In the genomic region with DNA sequence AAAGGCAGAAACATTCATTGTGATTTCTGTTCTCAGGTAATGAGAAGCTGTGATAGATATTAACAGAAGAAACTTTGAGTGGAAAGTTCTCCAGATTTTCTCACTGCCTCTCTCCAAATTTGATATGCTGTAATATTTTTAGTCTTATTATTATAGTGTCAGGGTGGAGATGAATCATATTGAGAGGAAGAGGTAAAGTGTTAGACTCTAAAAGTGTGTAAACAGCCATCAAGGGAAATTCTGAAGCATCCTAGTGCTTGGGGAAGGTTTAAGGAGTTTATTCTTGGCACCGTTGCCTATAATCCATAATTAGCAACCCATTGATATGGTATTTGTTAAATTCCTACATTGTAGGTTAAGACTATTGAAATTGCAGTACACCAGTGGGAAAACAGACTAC, we compare ENCODE assay signal across 18 cellular contexts.
DNase-seq lines count a peak whose midpoint lies in the region; ATAC-seq and TF ChIP-seq lines count a peak whose summit lies in the region.
"Had no signal": no experiment of that assay in that cellular context is flagged by ENCODE, and none has a peak within 500 bp of the region (broad histone marks: within the 10 kb centered on the region; RNA-seq: fewer than 3 reads in every experiment).

No MANE protein-coding gene starts in this region.

- H3K4me3 Mint-ChIP-seq in activated T-cell treated with anti-CD3 and anti-CD28 coated beads, Interleukin-2, amount 50 U/mL, for 24 hours = no peak overlapping the region
- H3K4me3 Mint-ChIP-seq in activated T-helper 1 cell treated with anti-CD3 and anti-CD28 coated beads, Interleukin-12 subunit alpha, Interleukin-12 subunit beta, Interleukin-2, Interleukin-4 antibody, amounts not matched to agents 30 ng/mL and 10 ng/mL and 1 ng/mL, durations not matched to agents 14 hours and 24 hours and 36 hours = peak overlapping the region; percentile 23
- no peak overlapping the region for H3K4me3 Mint-ChIP-seq in stimulated activated effector memory CD8-positive, alpha-beta T cell treated with anti-CD3 and anti-CD28 coated beads, Interleukin-12 subunit alpha, Interleukin-12 subunit beta, amount 100 ng/mL, for 72 hours
- H3K4me3 Mint-ChIP-seq: CD8-positive, alpha-beta T cell had no signal

- no peaks in the 10 kb centered on the region for H3K36me3 Mint-ChIP-seq in activated T-cell treated with anti-CD3 and anti-CD28 coated beads, Interleukin-2, amount 50 U/mL, for 24 hours (ENCODE audit: low read depth)
- no peaks in the 10 kb centered on the region for H3K36me3 Mint-ChIP-seq in activated T-helper 1 cell treated with anti-CD3 and anti-CD28 coated beads, Interleukin-12 subunit alpha, Interleukin-12 subunit beta, Interleukin-2, Interleukin-4 antibody, amounts not matched to agents 30 ng/mL and 10 ng/mL and 1 ng/mL, durations not matched to agents 14 hours and 24 hours and 36 hours (ENCODE audit: low read depth)
- H3K36me3 Mint-ChIP-seq in stimulated activated effector memory CD8-positive, alpha-beta T cell treated with anti-CD3 and anti-CD28 coated beads, Interleukin-12 subunit alpha, Interleukin-12 subunit beta, amount 100 ng/mL, for 72 hours = no peaks in the 10 kb centered on the region
- H3K36me3 Mint-ChIP-seq: CD8-positive, alpha-beta T cell had no signal

- RAD21 ChIA-PET in HCT116 (lab: Charles Lee; ENCODE audit: low non-redundant PET in 1 of 2, low total read pairs in 2 of 2, uncharacterized antibody in 2 of 2, unreplicated experiment in 2 of 2) = interaction anchor here in 1 of 2 experiments (0.6 kb wide), 1 partner anchor 104 kb away, joined by 4 read pairs; no protein-coding TSS in a partner anchor

- BruUV-seq in HCT116 (replicated peaks; lab: Mats Ljungman, UMichigan) = no TSS peak

- H3K9me2 ChIP-seq in HCT116 (ENCODE audit: insufficient read depth) (no peaks in the 10 kb centered on the region), Karpas-422 (replicated peaks; ENCODE audit: insufficient read depth, low read length) (no peaks in the 10 kb centered on the region)

- H3K27ac ChIP-seq in HCT116 (ENCODE audit: low read depth, low read length) (no peak overlapping the region), upper lobe of left lung (no peak overlapping the region), Karpas-422 (ENCODE audit: low read length) (no peak overlapping the region)
- H3K27ac ChIP-seq: BLaER1, KMS-11 had no signal

- H3K4me1 ChIP-seq in HCT116 (ENCODE audit: control insufficient read depth in 1 of 2, insufficient read depth in 2 of 2, low read length in 2 of 2) = peaks cover 2 to 21% of the 10 kb centered on the region in 2 experiments; a peak in 3 of 4 replicates
- peaks cover 6 to 14% (median 11%) of the 10 kb centered on the region in 4 donors for H3K4me1 ChIP-seq in upper lobe of left lung
- H3K4me1 ChIP-seq in Karpas-422 (ENCODE audit: low read length) = no peaks in the 10 kb centered on the region

- TF ChIP-seq POLR2A in HCT116 (IDR thresholded peaks at IDR 0.05; ENCODE audit: borderline replicate concordance, extremely low read depth, insufficient read depth, insufficient read length) = no peak
- TF ChIP-seq POLR2A in upper lobe of left lung (IDR thresholded peaks at IDR 0.05) = no peak

- peak overlapping the region; percentile 56 for H3K27ac Mint-ChIP-seq in activated T-cell treated with anti-CD3 and anti-CD28 coated beads, Interleukin-2, amount 50 U/mL, for 24 hours
- H3K27ac Mint-ChIP-seq in activated T-helper 1 cell treated with anti-CD3 and anti-CD28 coated beads, Interleukin-12 subunit alpha, Interleukin-12 subunit beta, Interleukin-2, Interleukin-4 antibody, amounts not matched to agents 30 ng/mL and 10 ng/mL and 1 ng/mL, durations not matched to agents 14 hours and 24 hours and 36 hours = peak overlapping the region; percentile 15
- H3K27ac Mint-ChIP-seq in stimulated activated effector memory CD8-positive, alpha-beta T cell treated with anti-CD3 and anti-CD28 coated beads, Interleukin-12 subunit alpha, Interleukin-12 subunit beta, amount 100 ng/mL, for 72 hours = no peak overlapping the region
- H3K27ac Mint-ChIP-seq: CD8-positive, alpha-beta T cell had no signal

- H3K27me3 Mint-ChIP-seq in activated T-cell treated with anti-CD3 and anti-CD28 coated beads, Interleukin-2, amount 50 U/mL, for 24 hours = peaks cover 7% of the 10 kb centered on the region
- peaks cover 24% of the 10 kb centered on the region for H3K27me3 Mint-ChIP-seq in activated T-helper 1 cell treated with anti-CD3 and anti-CD28 coated beads, Interleukin-12 subunit alpha, Interleukin-12 subunit beta, Interleukin-2, Interleukin-4 antibody, amounts not matched to agents 30 ng/mL and 10 ng/mL and 1 ng/mL, durations not matched to agents 14 hours and 24 hours and 36 hours (ENCODE audit: insufficient read depth)

- H4K20me1 ChIP-seq in HCT116 (ENCODE audit: insufficient read depth) (no peaks in the 10 kb centered on the region), Karpas-422 (ENCODE audit: insufficient read depth, low read depth, low read length) (no peaks in the 10 kb centered on the region)
- H4K20me1 ChIP-seq: BLaER1 had no signal

- H3K36me3 ChIP-seq in HCT116 (ENCODE audit: control insufficient read depth in 1 of 2, insufficient read depth in 2 of 2, low read length in 2 of 2) = no peaks in the 10 kb centered on the region
- no peaks in the 10 kb centered on the region for H3K36me3 ChIP-seq in upper lobe of left lung
- no peaks in the 10 kb centered on the region for H3K36me3 ChIP-seq in Karpas-422 (ENCODE audit: insufficient read depth, low read length)
- H3K36me3 ChIP-seq: BLaER1 had no signal

- H3K4me3 ChIP-seq in HCT116 (replicated peaks in 1 of 2; ENCODE audit: low read depth in 1 of 2, low read length in 2 of 2) = no peak overlapping the region
- H3K4me3 ChIP-seq in upper lobe of left lung = no peak overlapping the region
- H3K4me3 ChIP-seq in Karpas-422 (ENCODE audit: low read length) = no peak overlapping the region
- H3K4me3 ChIP-seq: BLaER1 had no signal

- TF ChIP-seq EP300 in upper lobe of left lung (IDR thresholded peaks at IDR 0.05) = no peak

- no peaks in the 10 kb centered on the region for H3K9me3 ChIP-seq in HCT116 (ENCODE audit: control insufficient read depth in 1 of 2, insufficient read depth in 1 of 2, low read depth in 1 of 2, low read length in 2 of 2)
- H3K9me3 ChIP-seq in upper lobe of left lung = no peaks in the 10 kb centered on the region
- H3K9me3 ChIP-seq in Karpas-422 (ENCODE audit: low read length) = no peaks in the 10 kb centered on the region
- H3K9me3 ChIP-seq: BLaER1 had no signal

- POLR2A ChIA-PET in HCT116 (lab: Charles Lee) = no interaction called here

- TF ChIP-seq CTCF in HCT116 (IDR thresholded peaks at IDR 0.05 in 2 of 3, conservative IDR thresholded peaks at IDR 0.05 in 1 of 3; ENCODE audit: borderline replicate concordance in 1 of 3, insufficient read depth in 1 of 3, low read depth in 2 of 3, low read length in 2 of 3) (no peak), upper lobe of left lung (IDR thresholded peaks at IDR 0.05) (no peak)

- intact Hi-C loops in HCT116 (cut with micrococcal nuclease) = no loop called here
- intact Hi-C loops in activated T-helper 1 cell treated with anti-CD3 and anti-CD28 coated beads, Interleukin-12 subunit alpha, Interleukin-12 subunit beta, Interleukin-2, Interleukin-4 antibody, amounts not matched to agents 30 ng/mL and 10 ng/mL and 1 ng/mL, durations not matched to agents 14 hours and 24 hours and 36 hours (cut with micrococcal nuclease) = loop anchor here (1.0 to 2.0 kb wide), 3 partner anchors 44 to 378 kb away; no protein-coding TSS in a partner anchor

- H3K9me3 Mint-ChIP-seq in activated T-cell treated with anti-CD3 and anti-CD28 coated beads, Interleukin-2, amount 50 U/mL, for 24 hours = no peaks in the 10 kb centered on the region
- H3K9me3 Mint-ChIP-seq in activated T-helper 1 cell treated with anti-CD3 and anti-CD28 coated beads, Interleukin-12 subunit alpha, Interleukin-12 subunit beta, Interleukin-2, Interleukin-4 antibody, amounts not matched to agents 30 ng/mL and 10 ng/mL and 1 ng/mL, durations not matched to agents 14 hours and 24 hours and 36 hours = no peaks in the 10 kb centered on the region
- H3K9me3 Mint-ChIP-seq in stimulated activated effector memory CD8-positive, alpha-beta T cell treated with anti-CD3 and anti-CD28 coated beads, Interleukin-12 subunit alpha, Interleukin-12 subunit beta, amount 100 ng/mL, for 72 hours = no peaks in the 10 kb centered on the region
- H3K9me3 Mint-ChIP-seq: CD8-positive, alpha-beta T cell had no signal

- ATAC-seq in HCT116 (no peak), upper lobe of left lung (ENCODE audit: low FRiP score in 2 of 2) (no peak)
- ATAC-seq in stimulated activated effector memory CD8-positive, alpha-beta T cell treated with anti-CD3 and anti-CD28 coated beads, Interleukin-12 subunit alpha, Interleukin-12 subunit beta, amount 100 ng/mL, for 72 hours = peak; percentile 65
- ATAC-seq: CD8-positive, alpha-beta T cell; HepG2 had no signal

- H3K4me2 ChIP-seq in HCT116 (ENCODE audit: low read length) = no peak overlapping the region
- no peak overlapping the region for H3K4me2 ChIP-seq in Karpas-422 (ENCODE audit: low read depth, low read length, poor library complexity, severe bottlenecking)
- H3K4me2 ChIP-seq: BLaER1, KMS-11 had no signal

- DNase-seq in activated T-cell treated with anti-CD3 and anti-CD28 coated beads, Interleukin-2, amount 50 U/mL, for 24 hours = no peak
- no peak for DNase-seq in activated T-cell treated with anti-CD3 and anti-CD28 coated beads, Interleukin-2, amount 50 U/mL, for 48 hours
- no peak for DNase-seq in HCT116 (ENCODE audit: low read depth, low spot score)
- no peak for DNase-seq in activated T-helper 1 cell treated with anti-CD3 and anti-CD28 coated beads, Interleukin-12 subunit alpha, Interleukin-12 subunit beta, Interleukin-2, Interleukin-4 antibody, amounts not matched to agents 30 ng/mL and 10 ng/mL and 1 ng/mL, durations not matched to agents 14 hours and 24 hours and 36 hours (ENCODE audit: low spot score)
- no peak for DNase-seq in stimulated activated effector memory CD8-positive, alpha-beta T cell treated with anti-CD3 and anti-CD28 coated beads, Interleukin-12 subunit alpha, Interleukin-12 subunit beta, amount 100 ng/mL, for 72 hours (ENCODE audit: low spot score in 2 of 2)
- DNase-seq in upper lobe of left lung = no peak
- no peak for DNase-seq in Karpas-422
- DNase-seq: CD8-positive, alpha-beta T cell; NCI-H1417 treated with DMSO at 0.1 percent for 48 hours; NCI-H187 treated with DMSO at 0.1 percent for 48 hours; NCI-H2227 treated with DMSO at 0.1 percent for 48 hours; NCI-H510A treated with DMSO at 0.1 percent for 48 hours; NCI-H774; OCI-M1; SHP77 had no signal

- 83 to 90% methylated on average over 1 of the region's 1 CpG for WGBS in upper lobe of left lung, 2 donors

- no peaks in the 10 kb centered on the region for H3K79me2 ChIP-seq in HCT116 (ENCODE audit: insufficient read depth, low read length)
- H3K79me2 ChIP-seq in Karpas-422 (ENCODE audit: low read length) = no peaks in the 10 kb centered on the region

- no peak for TF ChIP-seq RAD21 in HCT116 (IDR thresholded peaks at IDR 0.05; ENCODE audit: low read depth)

- H3K4me1 Mint-ChIP-seq in activated T-cell treated with anti-CD3 and anti-CD28 coated beads, Interleukin-2, amount 50 U/mL, for 24 hours (ENCODE audit: low read depth) = peaks cover 46% of the 10 kb centered on the region
- H3K4me1 Mint-ChIP-seq in activated T-helper 1 cell treated with anti-CD3 and anti-CD28 coated beads, Interleukin-12 subunit alpha, Interleukin-12 subunit beta, Interleukin-2, Interleukin-4 antibody, amounts not matched to agents 30 ng/mL and 10 ng/mL and 1 ng/mL, durations not matched to agents 14 hours and 24 hours and 36 hours (ENCODE audit: low read depth) = peaks cover 52% of the 10 kb centered on the region
- peaks cover 36% of the 10 kb centered on the region for H3K4me1 Mint-ChIP-seq in stimulated activated effector memory CD8-positive, alpha-beta T cell treated with anti-CD3 and anti-CD28 coated beads, Interleukin-12 subunit alpha, Interleukin-12 subunit beta, amount 100 ng/mL, for 72 hours

- H3K9ac ChIP-seq in HCT116 (ENCODE audit: low read length) (no peak overlapping the region), Karpas-422 (ENCODE audit: low read length) (no peak overlapping the region)
- H3K9ac ChIP-seq: BLaER1, KMS-11 had no signal

- H2AFZ ChIP-seq in HCT116 (ENCODE audit: low read depth, low read length, poor library complexity, severe bottlenecking) (peak overlapping the region; percentile 19), Karpas-422 (ENCODE audit: low read length) (no peak overlapping the region)

- H3K27me3 ChIP-seq in HCT116 (ENCODE audit: insufficient read depth, low read length) (no peaks in the 10 kb centered on the region), upper lobe of left lung (no peaks in the 10 kb centered on the region), Karpas-422 (ENCODE audit: low read length) (no peaks in the 10 kb centered on the region)
- H3K27me3 ChIP-seq: BLaER1 had no signal

- CTCF ChIA-PET in HCT116 (lab: Charles Lee) = no interaction called here
